In the genomic region with DNA sequence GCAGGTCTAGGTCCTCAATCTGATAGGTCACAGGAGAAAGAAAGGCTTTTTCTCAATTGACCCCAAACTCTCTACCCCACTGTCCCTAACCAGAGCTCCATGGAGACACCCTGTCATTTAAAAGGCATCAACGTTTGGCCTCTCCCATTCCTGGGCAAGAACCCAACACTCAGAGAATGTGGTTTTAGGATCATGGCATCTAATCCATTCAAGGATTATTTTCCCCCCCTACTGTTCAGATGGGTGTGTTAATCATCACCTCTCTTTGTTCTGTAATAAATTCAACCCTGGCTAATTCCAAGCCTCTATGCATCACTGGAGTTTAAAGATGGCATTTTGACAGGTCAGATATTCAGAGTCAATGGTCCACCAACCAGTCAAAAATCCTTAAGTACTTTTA, we compare ENCODE assay signal across 1 cellular context.
TF ChIP-seq lines count a peak whose summit lies in the region.

No MANE protein-coding gene starts in this region.

TF ChIP-seq in HepG2, 621 proteins besides CTCF, POLR2A, EP300 and RAD21 (continued from another document):
- TF ChIP-seq ZNF660 (CRISPR knock-in tag; IDR thresholded peaks at IDR 0.05; ENCODE audit: borderline replicate concordance, low read depth) (no peak), FOXK2 (IDR thresholded peaks at IDR 0.05) (no peak), TAF15 (IDR thresholded peaks at IDR 0.05; ENCODE audit: low read depth, low read length, poor library complexity, severe bottlenecking) (no peak), NFE2L2 (IDR thresholded peaks at IDR 0.05; ENCODE audit: low read length) (no peak), ZNF30 (CRISPR knock-in tag; IDR thresholded peaks at IDR 0.05) (no peak), ZNF335 (CRISPR knock-in tag; IDR thresholded peaks at IDR 0.05) (no peak), ZNF513 (CRISPR knock-in tag; conservative IDR thresholded peaks at IDR 0.05) (no peak)
